Comparison of ENCODE assay signal across 8 cellular contexts in the genomic region with DNA sequence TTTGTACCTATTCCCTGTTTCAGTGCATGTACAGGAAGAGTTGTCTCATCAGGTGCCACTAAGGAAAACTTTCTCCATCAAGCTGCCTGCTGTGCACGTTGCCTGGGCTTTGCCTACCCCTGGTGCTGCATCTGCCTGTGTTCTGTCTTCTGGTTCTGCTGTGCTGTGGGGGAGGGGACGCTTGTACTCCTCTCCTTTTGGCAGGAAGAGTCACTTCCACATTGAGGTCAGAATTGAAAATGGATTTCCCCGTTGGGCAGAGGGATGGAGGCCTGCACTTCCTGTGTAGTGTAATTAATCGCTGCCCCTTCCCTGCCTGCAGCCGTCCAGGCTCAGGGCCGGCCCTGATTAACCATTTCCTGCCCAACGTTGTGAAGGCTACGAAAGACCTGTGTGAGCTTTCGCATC.
DNase-seq lines count a peak whose midpoint lies in the region; TF ChIP-seq lines count a peak whose summit lies in the region.

No MANE protein-coding gene starts in this region.

- H3K27ac ChIP-seq in mesodermal cell (ENCODE audit: low read depth, low read length, severe bottlenecking) (peak overlapping the region; percentile 39), WERI-Rb-1 (no peak overlapping the region), suprapubic skin (no peak overlapping the region)

- peak overlapping the region in 2 of 5 experiments; percentile 2 to 26 for H3K4me3 Mint-ChIP-seq in brain

- H3K27me3 ChIP-seq in BE2C (no peaks in the 10 kb centered on the region), WERI-Rb-1 (ENCODE audit: insufficient read depth, low read depth, severe bottlenecking) (no peaks in the 10 kb centered on the region), suprapubic skin (no peaks in the 10 kb centered on the region)

- no peaks in the 10 kb centered on the region for H3K36me3 ChIP-seq in BE2C
- no peaks in the 10 kb centered on the region for H3K36me3 ChIP-seq in mesodermal cell (ENCODE audit: control insufficient read depth, insufficient read depth, low read length)
- no peaks in the 10 kb centered on the region for H3K36me3 ChIP-seq in WERI-Rb-1
- H3K36me3 ChIP-seq in suprapubic skin: no peaks in the 10 kb centered on the region

- DNase-seq in BE2C (peak; percentile 83), GM19238 (ENCODE audit: insufficient read length, low spot score) (peak; percentile 41), NCI-H2196 treated with DMSO at 0.1 percent for 48 hours (lab: John Stamatoyannopoulos, UW; ENCODE audit: unreplicated experiment) (peak; percentile 33), mesenteric fat pad (ENCODE audit: low spot score) (no peak), WERI-Rb-1 (no peak), suprapubic skin (ENCODE audit: low spot score in 2 of 2) (no peak)

- H3K4me1 ChIP-seq in BE2C (peaks cover 40% of the 10 kb centered on the region), mesodermal cell (ENCODE audit: control insufficient read depth, insufficient read depth, low read length, poor library complexity, severe bottlenecking) (peaks cover 30% of the 10 kb centered on the region), suprapubic skin (peaks cover 14% of the 10 kb centered on the region)

- TF ChIP-seq EP300 in suprapubic skin (IDR thresholded peaks at IDR 0.05): no peak

- H3K27ac Mint-ChIP-seq in brain: peak overlapping the region in 4 of 5 experiments; percentile 52 to 85 (median 85)

- no peak for TF ChIP-seq CTCF in BE2C (IDR thresholded peaks at IDR 0.05; ENCODE audit: low read depth, low read length)
- no peak for TF ChIP-seq CTCF in brain (conservative IDR thresholded peaks at IDR 0.05)
- no peak for TF ChIP-seq CTCF in WERI-Rb-1 (IDR thresholded peaks at IDR 0.05; ENCODE audit: low read depth, low read length)
- TF ChIP-seq CTCF in suprapubic skin (IDR thresholded peaks at IDR 0.05): no peak

- no peaks in the 10 kb centered on the region for H3K36me3 Mint-ChIP-seq in brain

- H3K9me3 ChIP-seq in BE2C (no peaks in the 10 kb centered on the region), mesodermal cell (ENCODE audit: control insufficient read depth, low read length) (no peaks in the 10 kb centered on the region), WERI-Rb-1 (ENCODE audit: severe bottlenecking) (no peaks in the 10 kb centered on the region), suprapubic skin (no peaks in the 10 kb centered on the region)

- TF ChIP-seq POLR2A in suprapubic skin (IDR thresholded peaks at IDR 0.05): no peak

- H3K4me1 Mint-ChIP-seq in brain: peaks cover 79% of the 10 kb centered on the region

- 32 to 33% methylated on average over 5 to 8 of the region's 9 CpGs for WGBS in mesodermal cell (ENCODE audit: insufficient coverage in 2 of 2), 2 experiments
- WGBS in suprapubic skin: 31% methylated on average over 9 of the region's 9 CpGs

- no peak overlapping the region for H3K4me3 ChIP-seq in BE2C (ENCODE audit: low read depth, low read length)
- H3K4me3 ChIP-seq in mesodermal cell (ENCODE audit: extremely low read depth, insufficient read depth, low read length, poor library complexity, severe bottlenecking): no peak overlapping the region
- H3K4me3 ChIP-seq in WERI-Rb-1 (ENCODE audit: low read depth, low read length): no peak overlapping the region
- no peak overlapping the region for H3K4me3 ChIP-seq in suprapubic skin

- H3K27me3 Mint-ChIP-seq in brain: no peaks in the 10 kb centered on the region

- peaks cover 0 to 2% (median 0%) of the 10 kb centered on the region in 5 experiments for H3K9me3 Mint-ChIP-seq in brain

Comparison
In these comparisons a context has a peak if more than half of its experiments do, and no peak if none do; other contexts are left out.
1. DNase-seq: peak in BE2C (single experiment), GM19238 (single experiment) and NCI-H2196 treated with DMSO at 0.1 percent for 48 hours (single experiment); none in mesenteric fat pad (single experiment), WERI-Rb-1 (single experiment) and suprapubic skin (0 of 2).